ENCODE assay signal across 27 cellular contexts in genomic region chr7:18250133-18250532, GRCh38.
DNase-seq lines count a peak whose midpoint lies in the region; ATAC-seq, FAIRE-seq and TF ChIP-seq lines count a peak whose summit lies in the region.
"Had no signal": no experiment of that assay in that cellular context is flagged by ENCODE, and none has a peak within 500 bp of the region (broad histone marks: within the 10 kb centered on the region; RNA-seq: fewer than 3 reads in every experiment).

No MANE protein-coding gene starts in this region.

- TF ChIP-seq CTCF in HCT116 (IDR thresholded peaks at IDR 0.05 in 2 of 3, conservative IDR thresholded peaks at IDR 0.05 in 1 of 3; ENCODE audit: borderline replicate concordance in 1 of 3, insufficient read depth in 1 of 3, low read depth in 2 of 3, low read length in 2 of 3), result no peak
- TF ChIP-seq CTCF in HEK293 (tag by site-specific recombination; IDR thresholded peaks at IDR 0.05), result no peak
- no peak for TF ChIP-seq CTCF in K562 (IDR thresholded peaks at IDR 0.05 in 2 of 3, conservative IDR thresholded peaks at IDR 0.05 in 1 of 3; ENCODE audit: insufficient read depth in 2 of 3, low read depth in 1 of 3, low read length in 3 of 3)
- TF ChIP-seq CTCF in neural progenitor cell (IDR thresholded peaks at IDR 0.05), result no peak

- FAIRE-seq in K562 (lab: Jason Lieb, UNC), result no peak
- FAIRE-seq: A204.1, GM12878, GM12892, GM18507 had no signal

- RAD21 ChIA-PET in HCT116 (lab: Charles Lee; ENCODE audit: low non-redundant PET in 1 of 2, low total read pairs in 2 of 2, uncharacterized antibody in 2 of 2, unreplicated experiment in 2 of 2), result no interaction called here

- no peak overlapping the region for H3K4me3 ChIP-seq in HCT116 (replicated peaks in 1 of 2; ENCODE audit: low read depth in 1 of 2, low read length in 2 of 2)
- H3K4me3 ChIP-seq in HEK293 (ENCODE audit: low read depth, low read length), result no peak overlapping the region
- no peak overlapping the region for H3K4me3 ChIP-seq in K562
- H3K4me3 ChIP-seq in neural progenitor cell, result no peak overlapping the region
- H3K4me3 ChIP-seq: BLaER1, GM12878 had no signal

- in situ Hi-C loops in K562 (cut with MboI), result no loop called here

- H3K9ac ChIP-seq in HCT116 (ENCODE audit: low read length), result no peak overlapping the region
- H3K9ac ChIP-seq in K562 (ENCODE audit: insufficient read depth in 1 of 2, low read depth in 2 of 2, low read length in 2 of 2), result no peak overlapping the region
- no peak overlapping the region for H3K9ac ChIP-seq in neural progenitor cell
- H3K9ac ChIP-seq: BLaER1 had no signal

- no peak overlapping the region for H3K27ac Mint-ChIP-seq in neural progenitor cell
- H3K27ac Mint-ChIP-seq: CD14-positive monocyte; CD4-positive, alpha-beta memory T cell; CD4-positive, CD25-positive, alpha-beta regulatory T cell; CD8-positive, alpha-beta memory T cell had no signal

- H3K36me3 Mint-ChIP-seq in neural progenitor cell, result no peaks in the 10 kb centered on the region
- H3K36me3 Mint-ChIP-seq: CD4-positive, CD25-positive, alpha-beta regulatory T cell had no signal

- H3K27ac ChIP-seq in HCT116 (ENCODE audit: low read depth, low read length) (no peak overlapping the region), HEK293 (ENCODE audit: extremely low read depth, low read depth, low read length) (no peak overlapping the region), K562 (ENCODE audit: extremely low read depth, low read depth, low read length) (no peak overlapping the region), neural progenitor cell (no peak overlapping the region)
- H3K27ac ChIP-seq: BLaER1 had no signal

- no peaks in the 10 kb centered on the region; a peak in 1 of 4 replicates for H3K9me3 ChIP-seq in HCT116 (ENCODE audit: control insufficient read depth in 1 of 2, insufficient read depth in 1 of 2, low read depth in 1 of 2, low read length in 2 of 2)
- no peaks in the 10 kb centered on the region for H3K9me3 ChIP-seq in HEK293 (ENCODE audit: control insufficient read depth, insufficient read depth, low read depth, low read length)
- H3K9me3 ChIP-seq in K562 (replicated peaks; ENCODE audit: control insufficient read depth, insufficient read depth, low read depth, low read length), result 0 out of 2 replicates have a peak, but pooled peaks cover 2% of the 10 kb centered on the region
- H3K9me3 ChIP-seq in neural progenitor cell (ENCODE audit: low read depth), result no peaks in the 10 kb centered on the region
- H3K9me3 ChIP-seq: BE2C had no signal

- H3K79me2 ChIP-seq in HCT116 (ENCODE audit: insufficient read depth, low read length), result no peaks in the 10 kb centered on the region
- no peaks in the 10 kb centered on the region for H3K79me2 ChIP-seq in K562 (ENCODE audit: control insufficient read depth, insufficient read depth, low read length)
- no peaks in the 10 kb centered on the region for H3K79me2 ChIP-seq in neural progenitor cell (ENCODE audit: low read depth)

- H3K4me3 Mint-ChIP-seq in neural progenitor cell, result no peak overlapping the region
- H3K4me3 Mint-ChIP-seq: CD14-positive monocyte; CD4-positive, alpha-beta memory T cell; CD4-positive, CD25-positive, alpha-beta regulatory T cell; CD8-positive, alpha-beta memory T cell had no signal

- no peaks in the 10 kb centered on the region for H3K4me1 Mint-ChIP-seq in neural progenitor cell
- H3K4me1 Mint-ChIP-seq: CD14-positive monocyte; CD4-positive, CD25-positive, alpha-beta regulatory T cell; CD8-positive, alpha-beta memory T cell had no signal

- H2AFZ ChIP-seq in HCT116 (ENCODE audit: low read depth, low read length, poor library complexity, severe bottlenecking), result no peak overlapping the region
- H2AFZ ChIP-seq in K562 (ENCODE audit: low read depth, low read length), result no peak overlapping the region
- no peak overlapping the region for H2AFZ ChIP-seq in neural progenitor cell (replicated peaks)

- DNase-seq in HCT116 (ENCODE audit: low read depth, low spot score) (no peak), K562 (ENCODE audit: extremely low read depth in 1 of 4, low spot score in 3 of 4) (no peak), kidney tubule cell (ENCODE audit: low spot score) (no peak), neural progenitor cell (ENCODE audit: low spot score) (no peak)
- DNase-seq: 8988T; ACHN; BE2C; C1 segment of cervical spinal cord; CD4-positive, alpha-beta memory T cell; CD4-positive, CD25-positive, alpha-beta regulatory T cell; CD8-positive, alpha-beta memory T cell; COR-L47; DMS 273 treated with DMSO at 0.1 percent for 48 hours; DMS153; DMS53; DMS79; DND-41; EL; GDM1 had no signal

- ATAC-seq in HCT116 (no peak), K562 (no peak), HG03108 (IDR thresholded peaks at IDR 0.05; ENCODE audit: unreplicated experiment) (no peak)
- ATAC-seq: GM12878 had no signal

- CTCF ChIA-PET in HCT116 (lab: Charles Lee) (no interaction called here), HEK293 (lab: Yijun Ruan, JAX) (no interaction called here), K562 (lab: Yijun Ruan, JAX; ENCODE audit: low intra/inter-chr PET ratio) (no interaction called here)

- H3K4me1 ChIP-seq in HCT116 (ENCODE audit: control insufficient read depth in 1 of 2, insufficient read depth in 2 of 2, low read length in 2 of 2) (no peaks in the 10 kb centered on the region), HEK293 (ENCODE audit: control insufficient read depth, insufficient read depth, low read length) (no peaks in the 10 kb centered on the region), K562 (replicated peaks in 1 of 2; ENCODE audit: control insufficient read depth in 2 of 2, insufficient read depth in 2 of 2, low read length in 2 of 2) (no peaks in the 10 kb centered on the region), neural progenitor cell (no peaks in the 10 kb centered on the region)
- H3K4me1 ChIP-seq: BE2C, BLaER1 had no signal

- TF ChIP-seq EP300 in K562 (IDR thresholded peaks at IDR 0.05; ENCODE audit: low read length), result no peak

- BruUV-seq in HCT116 (replicated peaks; lab: Mats Ljungman, UMichigan) (no TSS peak), K562 (replicated peaks; lab: Mats Ljungman, UMichigan) (no TSS peak)

- H4K20me1 ChIP-seq in HCT116 (ENCODE audit: insufficient read depth) (no peaks in the 10 kb centered on the region), K562 (replicated peaks; ENCODE audit: control insufficient read depth, insufficient read depth, low read length) (no peaks in the 10 kb centered on the region), neural progenitor cell (ENCODE audit: low read depth) (no peaks in the 10 kb centered on the region)
- H4K20me1 ChIP-seq: BLaER1 had no signal

- no peaks in the 10 kb centered on the region for H3K9me1 ChIP-seq in K562 (ENCODE audit: control insufficient read depth, insufficient read depth, low read length)

- TF ChIP-seq POLR2A in HCT116 (IDR thresholded peaks at IDR 0.05; ENCODE audit: borderline replicate concordance, extremely low read depth, insufficient read depth, insufficient read length), result no peak
- no peak for TF ChIP-seq POLR2A in K562 (conservative IDR thresholded peaks at IDR 0.05)

- no peaks in the 10 kb centered on the region for H3F3A ChIP-seq in neural progenitor cell (ENCODE audit: low read depth)

- peaks cover 8% of the 10 kb centered on the region for H3K27me3 Mint-ChIP-seq in neural progenitor cell (ENCODE audit: insufficient read depth, low read depth)
- H3K27me3 Mint-ChIP-seq: CD4-positive, CD25-positive, alpha-beta regulatory T cell had no signal

- H3K36me3 ChIP-seq in HCT116 (ENCODE audit: control insufficient read depth in 1 of 2, insufficient read depth in 2 of 2, low read length in 2 of 2) (no peaks in the 10 kb centered on the region), HEK293 (ENCODE audit: control insufficient read depth in 2 of 2, insufficient read depth in 1 of 2, low read length in 2 of 2) (no peaks in the 10 kb centered on the region), K562 (ENCODE audit: control insufficient read depth, insufficient read depth, low read length) (no peaks in the 10 kb centered on the region), neural progenitor cell (no peaks in the 10 kb centered on the region)
- H3K36me3 ChIP-seq: BE2C, BLaER1 had no signal

- H3K4me2 ChIP-seq in HCT116 (ENCODE audit: low read length), result no peak overlapping the region
- no peak overlapping the region for H3K4me2 ChIP-seq in K562 (ENCODE audit: insufficient read depth, low read length)
- no peak overlapping the region for H3K4me2 ChIP-seq in neural progenitor cell
- H3K4me2 ChIP-seq: BLaER1 had no signal

- no peak for TF ChIP-seq RAD21 in HCT116 (IDR thresholded peaks at IDR 0.05; ENCODE audit: low read depth)
- no peak for TF ChIP-seq RAD21 in K562 (CRISPR knock-in tag; conservative IDR thresholded peaks at IDR 0.05 in 1 of 2, IDR thresholded peaks at IDR 0.05 in 1 of 2)

- peaks cover 10% of the 10 kb centered on the region for H3K9me3 Mint-ChIP-seq in neural progenitor cell

- intact Hi-C loops in HCT116 (cut with micrococcal nuclease) (no loop called here), K562 (cut with micrococcal nuclease) (no loop called here)

- POLR2A ChIA-PET in HCT116 (lab: Charles Lee) (no interaction called here), HEK293 (lab: Yijun Ruan, JAX) (no interaction called here), K562 (lab: Yijun Ruan, JAX) (no interaction called here)

- no peaks in the 10 kb centered on the region for H3K9me2 ChIP-seq in HCT116 (ENCODE audit: insufficient read depth)

- H3K27me3 ChIP-seq in HCT116 (ENCODE audit: insufficient read depth, low read length) (no peaks in the 10 kb centered on the region), K562 (ENCODE audit: control insufficient read depth in 2 of 2, insufficient read depth in 2 of 2, low read length in 2 of 2) (no peaks in the 10 kb centered on the region), neural progenitor cell (no peaks in the 10 kb centered on the region)
- H3K27me3 ChIP-seq: BE2C, BLaER1 had no signal

TF ChIP-seq in HCT116, 20 proteins besides CTCF, POLR2A, EP300 and RAD21:
- TF ChIP-seq SIN3A (IDR thresholded peaks at IDR 0.05; ENCODE audit: low read depth) (no peak), ZNF274 (IDR thresholded peaks at IDR 0.05; ENCODE audit: low read depth, low read length) (peak; percentile 36)
TF ChIP-seq in HCT116: peak in this region for 1.

TF ChIP-seq in HEK293, 187 proteins besides CTCF, POLR2A, EP300 and RAD21 (continues in another document):
- TF ChIP-seq ZNF274 (IDR thresholded peaks at IDR 0.05; ENCODE audit: low read length) (peak; percentile 52; the same call in 1 of the 2 replicates), ZNF274 (tag by site-specific recombination; IDR thresholded peaks at IDR 0.05; ENCODE audit: borderline replicate concordance) (no peak)

TF ChIP-seq in K562, 482 proteins besides CTCF, POLR2A, EP300 and RAD21:
- peak; percentile 93 for TF ChIP-seq ZNF274 (IDR thresholded peaks at IDR 0.05; ENCODE audit: borderline replicate concordance, low read depth, low read length)
- TF ChIP-seq RHOXF2B (CRISPR knock-in tag; conservative IDR thresholded peaks at IDR 0.05), result no peak
